Comparison of ENCODE assay signal across 8 cellular contexts in genomic region chr12:31116846-31117202, GRCh38. TPM values are rescaled to one million over a fixed set of nuclear protein-coding genes. Genes with fewer than 3 reads are reported as not detected.
DNase-seq lines count a peak whose midpoint lies in the region; ATAC-seq and TF ChIP-seq lines count a peak whose summit lies in the region.
"Not testable (repeated sequence)": the region's sequence is repeated elsewhere in the genome, so short reads cannot be mapped to it uniquely, and the experiment has no call there.

No MANE protein-coding gene starts in this region.

- 25% methylated on average over 7 of the region's 7 CpGs for WGBS in urinary bladder

- CTCF ChIA-PET in Panc1 (lab: Charles Lee) = not testable (repeated sequence)

- peak overlapping the region; percentile 46 to 74 for H3K4me3 ChIP-seq in Panc1 (ENCODE audit: low read depth in 2 of 2, low read length in 2 of 2)
- H3K4me3 ChIP-seq in effector memory CD4-positive, alpha-beta T cell (ENCODE audit: insufficient read depth, low read depth, low read length, poor library complexity, severe bottlenecking) = peak overlapping the region; percentile 66
- peak overlapping the region; percentile 44 for H3K4me3 ChIP-seq in lower lobe of right lung
- peak overlapping the region; percentile 42 for H3K4me3 ChIP-seq in parathyroid adenoma (ENCODE audit: low read depth, low read length)
- peak overlapping the region; percentile 17 for H3K4me3 ChIP-seq in urinary bladder (ENCODE audit: low read depth, low read length)

- H3K36me3 ChIP-seq in Panc1 (ENCODE audit: control insufficient read depth, insufficient read depth, low read length); effector memory CD4-positive, alpha-beta T cell (ENCODE audit: control insufficient read depth, insufficient read depth, low read length); lower lobe of right lung; parathyroid adenoma (ENCODE audit: control insufficient read depth, insufficient read depth, low read length); urinary bladder (ENCODE audit: insufficient read depth): not testable (repeated sequence)

- H3K27me3 ChIP-seq in Panc1 (ENCODE audit: control insufficient read depth, insufficient read depth, low read length); parathyroid adenoma (ENCODE audit: control insufficient read depth, insufficient read depth, low read length): not testable (repeated sequence)
- peaks cover 25% of the 10 kb centered on the region for H3K27me3 ChIP-seq in effector memory CD4-positive, alpha-beta T cell (replicated peaks; ENCODE audit: control insufficient read depth, insufficient read depth, low read length, poor library complexity, severe bottlenecking)
- H3K27me3 ChIP-seq in lower lobe of right lung (ENCODE audit: low read depth) = peaks cover 29% of the 10 kb centered on the region

- DNase-seq in Panc1 (ENCODE audit: low read depth, low spot score); activated T-cell treated with anti-CD3 and anti-CD28 coated beads, Interleukin-2, amount 50 U/mL, for 24 hours; effector memory CD4-positive, alpha-beta T cell; lower lobe of right lung: not testable (repeated sequence)

- not testable (repeated sequence) for H3K36me3 Mint-ChIP-seq in activated T-cell treated with anti-CD3 and anti-CD28 coated beads, Interleukin-2, amount 50 U/mL, for 24 hours (ENCODE audit: low read depth)

- H3K9me3 Mint-ChIP-seq in activated T-cell treated with anti-CD3 and anti-CD28 coated beads, Interleukin-2, amount 50 U/mL, for 24 hours = not testable (repeated sequence)

- H3K4me2 ChIP-seq in parathyroid adenoma (ENCODE audit: low read length) = peak overlapping the region; percentile 74

- in situ Hi-C loops in Panc1 (cut with HindIII; ENCODE audit: low pct_unique_long_range_greater_than_20kb, low sequenced_read_pairs) = not testable (repeated sequence)

- POLR2A ChIA-PET in Panc1 (lab: Charles Lee) = not testable (repeated sequence)

- H3K79me2 ChIP-seq in parathyroid adenoma = not testable (repeated sequence)

- H2AFZ ChIP-seq in parathyroid adenoma = peak overlapping the region; percentile 71

- H3K4me1 Mint-ChIP-seq in activated T-cell treated with anti-CD3 and anti-CD28 coated beads, Interleukin-2, amount 50 U/mL, for 24 hours (ENCODE audit: low read depth) = peaks cover 15% of the 10 kb centered on the region

- H3K27ac ChIP-seq in Panc1 (ENCODE audit: low read length); effector memory CD4-positive, alpha-beta T cell (ENCODE audit: insufficient read depth, low read length, poor library complexity, severe bottlenecking); lower lobe of right lung; parathyroid adenoma; urinary bladder (ENCODE audit: low read depth): not testable (repeated sequence)

- H3K4me1 ChIP-seq in Panc1 (ENCODE audit: control insufficient read depth, insufficient read depth, low read length) (peaks cover 27% of the 10 kb centered on the region), lower lobe of right lung (peaks cover 17% of the 10 kb centered on the region)
- peaks cover 24% of the 10 kb centered on the region for H3K4me1 ChIP-seq in effector memory CD4-positive, alpha-beta T cell (ENCODE audit: control insufficient read depth, insufficient read depth, low read length, poor library complexity, severe bottlenecking)
- not testable (repeated sequence) for H3K4me1 ChIP-seq in parathyroid adenoma; urinary bladder (ENCODE audit: insufficient read depth)

- H3K9me3 ChIP-seq in Panc1 (ENCODE audit: control insufficient read depth, insufficient read depth, low read depth, low read length); effector memory CD4-positive, alpha-beta T cell (ENCODE audit: control insufficient read depth, low read length); lower lobe of right lung; parathyroid adenoma (ENCODE audit: control insufficient read depth, low read length): not testable (repeated sequence)

- peaks cover 32% of the 10 kb centered on the region for H3K27me3 Mint-ChIP-seq in activated T-cell treated with anti-CD3 and anti-CD28 coated beads, Interleukin-2, amount 50 U/mL, for 24 hours

- ATAC-seq in GM18498 (IDR thresholded peaks at IDR 0.05; ENCODE audit: unreplicated experiment) (peak; percentile 12), HG03280 (IDR thresholded peaks at IDR 0.05; ENCODE audit: unreplicated experiment) (peak; percentile 11), Panc1 (peak; percentile 20; the same call in 1 of the 2 replicates)
- ATAC-seq in lower lobe of right lung = not testable (repeated sequence)

- peak overlapping the region; percentile 73 for H3K4me3 Mint-ChIP-seq in activated T-cell treated with anti-CD3 and anti-CD28 coated beads, Interleukin-2, amount 50 U/mL, for 24 hours

- intact Hi-C loops in Panc1 (cut with micrococcal nuclease; ENCODE audit: unreplicated experiment) = loop anchor here (5.0 kb wide), 2 partner anchors 60 to 120 kb away; no protein-coding TSS in a partner anchor
- intact Hi-C loops in lower lobe of right lung (cut with DNase I) = not testable (repeated sequence)

- not testable (repeated sequence) for H3K9ac ChIP-seq in parathyroid adenoma

- not testable (repeated sequence) for BruUV-seq in Panc1 (replicated peaks; lab: Mats Ljungman, UMichigan)

- not testable (repeated sequence) for H3K27ac Mint-ChIP-seq in activated T-cell treated with anti-CD3 and anti-CD28 coated beads, Interleukin-2, amount 50 U/mL, for 24 hours

- not testable (repeated sequence) for TF ChIP-seq CTCF in Panc1 (IDR thresholded peaks at IDR 0.05); lower lobe of right lung (IDR thresholded peaks at IDR 0.05); parathyroid adenoma (IDR thresholded peaks at IDR 0.05)

RNA-seq across cellular contexts. Expression of gene DDX11, which starts 43.2 kb away (rescaled TPM):
- total RNA-seq in Panc1 (2021; ENCODE audit: unreplicated experiment) (96.2 TPM), lower lobe of right lung (8.9 TPM), urinary bladder (29.9 TPM)
- 49.4 TPM for polyA plus RNA-seq in Panc1 (2012; ENCODE audit: insufficient read length)
- polyA plus RNA-seq in urinary bladder = 13.3 TPM
